7 cellular contexts compared by ENCODE assay signal in the genomic region with DNA sequence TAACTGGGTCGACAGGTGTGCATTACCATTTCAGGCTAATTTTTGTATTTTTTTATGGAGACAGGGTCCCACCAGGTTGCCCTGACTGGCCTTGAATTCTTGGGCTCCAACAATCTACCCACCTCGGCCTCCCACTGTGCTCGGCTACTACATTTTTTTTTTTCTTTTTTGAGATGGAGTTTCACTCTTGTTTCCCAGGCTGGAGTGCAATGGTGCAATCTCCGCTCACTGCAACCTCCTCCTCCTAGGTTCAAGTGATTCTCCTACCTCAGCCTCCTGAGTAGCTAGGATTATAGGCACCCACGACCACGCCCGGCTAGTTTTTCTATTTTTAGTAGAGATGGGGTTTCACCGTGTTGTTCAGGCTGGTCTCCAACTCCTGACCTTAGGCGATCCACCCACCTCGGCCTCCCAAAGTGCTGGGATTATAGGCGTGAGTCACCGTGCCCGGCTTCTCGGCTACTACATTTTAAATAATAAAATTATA. TPM values are rescaled to one million over a fixed set of nuclear protein-coding genes. Genes with fewer than 3 reads are reported as not detected.
DNase-seq lines count a peak whose midpoint lies in the region; ATAC-seq, FAIRE-seq and TF ChIP-seq lines count a peak whose summit lies in the region.
"Not testable (repeated sequence)": the region's sequence is repeated elsewhere in the genome, so short reads cannot be mapped to it uniquely, and the experiment has no call there.

No MANE protein-coding gene starts in this region.

- not testable (repeated sequence) for H3K27me3 ChIP-seq in Karpas-422 (ENCODE audit: low read length); K562 (ENCODE audit: control insufficient read depth in 2 of 2, insufficient read depth in 2 of 2, low read length in 2 of 2); esophagus (ENCODE audit: control insufficient read depth in 1 of 2, insufficient read depth in 2 of 2, low read length in 2 of 2); keratinocyte (ENCODE audit: control insufficient read depth, extremely low read depth, insufficient read depth, low read length)

- not testable (repeated sequence) for H3K4me3 ChIP-seq in Karpas-422 (ENCODE audit: low read length); K562
- H3K4me3 ChIP-seq in esophagus (ENCODE audit: low read depth in 1 of 2, low read length in 2 of 2) (peak overlapping the region in 1 of 2 donors; percentile 18), keratinocyte (ENCODE audit: control insufficient read depth in 2 of 3, extremely low read depth in 1 of 3, insufficient read depth in 2 of 3, low read depth in 1 of 3, low read length in 3 of 3) (peak overlapping the region; percentile 2 to 76 (median 70)), skin epidermis (peak overlapping the region in 1 of 7 experiments; percentile 4)

- ATAC-seq in K562, result not testable (repeated sequence)

- not testable (repeated sequence) for TF ChIP-seq CTCF in K562 (IDR thresholded peaks at IDR 0.05 in 2 of 3, conservative IDR thresholded peaks at IDR 0.05 in 1 of 3; ENCODE audit: insufficient read depth in 2 of 3, low read depth in 1 of 3, low read length in 3 of 3); keratinocyte (optimal IDR thresholded peaks at IDR 0.05 in 1 of 3, IDR thresholded peaks at IDR 0.05 in 1 of 3, conservative IDR thresholded peaks at IDR 0.05 in 1 of 3; ENCODE audit: extremely low read depth in 1 of 3, insufficient read depth in 2 of 3, low read length in 3 of 3)

- not testable (repeated sequence) for H2AFZ ChIP-seq in Karpas-422 (ENCODE audit: low read length)
- peak overlapping the region; percentile 45; the same call in 1 of the 2 replicates for H2AFZ ChIP-seq in K562 (ENCODE audit: low read depth, low read length)
- H2AFZ ChIP-seq in keratinocyte (ENCODE audit: control insufficient read depth, low read length), result peak overlapping the region; percentile 55

- not testable (repeated sequence) for H4K20me1 ChIP-seq in Karpas-422 (ENCODE audit: insufficient read depth, low read depth, low read length); K562 (replicated peaks; ENCODE audit: control insufficient read depth, insufficient read depth, low read length); keratinocyte (ENCODE audit: control insufficient read depth, extremely low read depth, insufficient read depth, low read length)

- not testable (repeated sequence) for TF ChIP-seq POLR2A in K562 (conservative IDR thresholded peaks at IDR 0.05)

- peak overlapping the region; percentile 93 for H3K27ac ChIP-seq in Karpas-422 (ENCODE audit: low read length)
- peak overlapping the region; percentile 82; the same call in 1 of the 3 replicates for H3K27ac ChIP-seq in K562 (ENCODE audit: extremely low read depth, low read depth, low read length)
- peak overlapping the region; percentile 87 to 88 for H3K27ac ChIP-seq in esophagus (ENCODE audit: low read depth in 2 of 2, low read length in 1 of 2)
- peak overlapping the region; percentile 94 for H3K27ac ChIP-seq in keratinocyte (ENCODE audit: control insufficient read depth, insufficient read depth, low read length)
- H3K27ac ChIP-seq in skin epidermis, result peak overlapping the region in 14 of 21 experiments; percentile 1 to 99 (median 49)

- TF ChIP-seq EP300 in K562 (IDR thresholded peaks at IDR 0.05; ENCODE audit: low read length), result not testable (repeated sequence)

- H3K9me1 ChIP-seq in K562 (ENCODE audit: control insufficient read depth, insufficient read depth, low read length); keratinocyte (ENCODE audit: control insufficient read depth, extremely low read depth, insufficient read depth, low read length): not testable (repeated sequence)

- dilution Hi-C loops in keratinocyte (cut with MboI; ENCODE audit: extremely low pct_ligation_motif_present, low sequenced_read_pairs), result not testable (repeated sequence)

- peak overlapping the region; percentile 99 for H3K9ac ChIP-seq in ES-I3 (ENCODE audit: low read depth, low read length)
- H3K9ac ChIP-seq in Karpas-422 (ENCODE audit: low read length), result not testable (repeated sequence)
- H3K9ac ChIP-seq in K562 (ENCODE audit: insufficient read depth in 1 of 2, low read depth in 2 of 2, low read length in 2 of 2), result peak overlapping the region in 1 of 2 experiments; percentile 8; a peak in 1 of 4 replicates
- H3K9ac ChIP-seq in keratinocyte (ENCODE audit: control insufficient read depth, extremely low read depth, insufficient read depth, low read length), result peak overlapping the region; percentile 73

- intact Hi-C loops in K562 (cut with micrococcal nuclease), result not testable (repeated sequence)

- H3K9me3 ChIP-seq in ES-I3 (ENCODE audit: control insufficient read depth, insufficient read depth, low read length); Karpas-422 (ENCODE audit: low read length); K562 (replicated peaks; ENCODE audit: control insufficient read depth, insufficient read depth, low read depth, low read length); esophagus (ENCODE audit: control insufficient read depth in 2 of 2, insufficient read depth in 1 of 2, low read depth in 1 of 2, low read length in 1 of 2); keratinocyte (ENCODE audit: control insufficient read depth, low read depth, low read length): not testable (repeated sequence)

- POLR2A ChIA-PET in K562 (lab: Yijun Ruan, JAX), result interaction anchor here (1.1 kb wide), 1 partner anchor 79 kb away, joined by 3 read pairs; no protein-coding TSS in a partner anchor

- peak overlapping the region; percentile 96 for H3K4me2 ChIP-seq in Karpas-422 (ENCODE audit: low read depth, low read length, poor library complexity, severe bottlenecking)
- peak overlapping the region; percentile 24; the same call in 1 of the 2 replicates for H3K4me2 ChIP-seq in K562 (ENCODE audit: insufficient read depth, low read length)
- peak overlapping the region; percentile 87 for H3K4me2 ChIP-seq in keratinocyte (ENCODE audit: control insufficient read depth, extremely low read depth, insufficient read depth, low read depth, low read length)

- not testable (repeated sequence) for DNase-seq in Karpas-422; keratinocyte (ENCODE audit: low read depth, low spot score)
- DNase-seq in RPMI7951 (ENCODE audit: low read depth) (peak; percentile 47), K562 (ENCODE audit: extremely low read depth in 1 of 4, low spot score in 3 of 4) (peak in 1 of 4 experiments; percentile 60)

- in situ Hi-C loops in K562 (cut with MboI), result not testable (repeated sequence)

- H3K79me2 ChIP-seq in Karpas-422 (ENCODE audit: low read length), result peaks cover 33% of the 10 kb centered on the region
- peaks cover 33% of the 10 kb centered on the region for H3K79me2 ChIP-seq in K562 (ENCODE audit: control insufficient read depth, insufficient read depth, low read length)
- peaks cover 25% of the 10 kb centered on the region for H3K79me2 ChIP-seq in keratinocyte (ENCODE audit: control insufficient read depth, insufficient read depth, low read length)

- not testable (repeated sequence) for H3K4me1 ChIP-seq in ES-I3 (ENCODE audit: insufficient read depth, low read length); esophagus (ENCODE audit: control insufficient read depth in 2 of 2, insufficient read depth in 2 of 2, low read length in 1 of 2)
- peaks cover 28% of the 10 kb centered on the region for H3K4me1 ChIP-seq in Karpas-422 (ENCODE audit: low read length)
- peaks cover 16 to 36% of the 10 kb centered on the region in 2 experiments; a peak in 3 of 5 replicates for H3K4me1 ChIP-seq in K562 (replicated peaks in 1 of 2; ENCODE audit: control insufficient read depth in 2 of 2, insufficient read depth in 2 of 2, low read length in 2 of 2)
- H3K4me1 ChIP-seq in keratinocyte (ENCODE audit: control insufficient read depth, extremely low read depth, insufficient read depth, low read length), result peaks cover 21% of the 10 kb centered on the region

- FAIRE-seq in K562 (lab: Jason Lieb, UNC); keratinocyte (lab: Jason Lieb, UNC): not testable (repeated sequence)

- not testable (repeated sequence) for BruUV-seq in K562 (replicated peaks; lab: Mats Ljungman, UMichigan)

- H3K9me2 ChIP-seq in Karpas-422 (replicated peaks; ENCODE audit: insufficient read depth, low read length), result not testable (repeated sequence)

- CTCF ChIA-PET in K562 (lab: Yijun Ruan, JAX; ENCODE audit: low intra/inter-chr PET ratio), result not testable (repeated sequence)

- 19% methylated on average over 14 of the region's 14 CpGs for WGBS in K562 (ENCODE audit: insufficient coverage, low coverage, missing lambda C conversion rate)
- WGBS in esophagus, 2 donors, result 45 to 65% methylated on average over 14 of the region's 14 CpGs

- TF ChIP-seq RAD21 in K562 (CRISPR knock-in tag; conservative IDR thresholded peaks at IDR 0.05 in 1 of 2, IDR thresholded peaks at IDR 0.05 in 1 of 2), result not testable (repeated sequence)

- H3K36me3 ChIP-seq in ES-I3 (ENCODE audit: insufficient read depth, low read length); Karpas-422 (ENCODE audit: insufficient read depth, low read length); K562 (ENCODE audit: control insufficient read depth, insufficient read depth, low read length); esophagus (ENCODE audit: control insufficient read depth in 2 of 2, insufficient read depth in 2 of 2, low read length in 1 of 2); keratinocyte (ENCODE audit: control insufficient read depth in 2 of 2, extremely low read depth in 1 of 2, insufficient read depth in 2 of 2, low read length in 2 of 2): not testable (repeated sequence)

RNA-seq across cellular contexts. Expression of a gene that starts 2.8 kb away (rescaled TPM):
- total RNA-seq in Karpas-422 (2014; rRNA removed; shearing (Covaris generic); ENCODE audit: low replicate concordance), result 8.4 and 13.9 TPM in 2 replicates
- 11.1 and 14.2 TPM in 2 replicates for total RNA-seq in RPMI7951 (2014; rRNA removed; shearing (Covaris generic))
- total RNA-seq in K562 (2011; cell fraction: chromatin; rRNA removed; ENCODE audit: low replicate concordance), result 26.1 and 33.2 TPM in 2 replicates
- total RNA-seq in K562 (2011; cell fraction: nucleolus; rRNA removed), result 19.9 and 24.3 TPM in 2 replicates
- total RNA-seq in K562 (2011; cell fraction: nucleoplasm; rRNA removed), result 23.0 and 28.4 TPM in 2 replicates
- total RNA-seq in K562 (2014; rRNA removed) (10.4 and 15.0 TPM in 2 replicates), K562 (2014; rRNA removed; fragmentation: Illumina TruSeq; extraction: Trizol) (10.8 and 12.3 TPM in 2 replicates), K562 (2015; rRNA removed; fragmentation: Illumina TruSeq; extraction: Trizol) (14.3 and 14.7 TPM in 2 replicates), K562 (2021) (17.1 and 18.6 TPM in 2 replicates)
- polyA plus RNA-seq in K562 (2011; rRNA removed) (8.2 and 14.7 TPM in 2 replicates), K562 (2014; fragmentation: Illumina TruSeq; extraction: Trizol) (10.8 and 10.9 TPM in 2 replicates), K562 (2014; fragmentation: Nextera tagmentation; extraction: Ambion mirVana) (1 to 10 TPM; 4.0 to 4.4 TPM), K562 (2014; rRNA removed) (8.2 and 8.8 TPM in 2 replicates), esophagus (1 to 10 TPM; 3.7 to 4.5 TPM), keratinocyte (7.4 to 8.6 TPM (median 7.5 TPM) in 3 replicates)
- 11.3 and 15.9 TPM in 2 replicates for polyA plus RNA-seq in K562 (2011; cell fraction: cytosol; rRNA removed)
- polyA plus RNA-seq in K562 (2011; cell fraction: nucleus; rRNA removed), result 16.7 and 19.8 TPM in 2 replicates
- 9.9 and 10.0 TPM in 2 replicates for polyA plus RNA-seq in K562 (2012)
- 19.2 and 27.6 TPM in 2 replicates for polyA minus RNA-seq in K562 (2011; rRNA and poly(A)+ RNA removed)
- 13.0 and 15.8 TPM in 2 replicates for polyA minus RNA-seq in K562 (2011; cell fraction: cytosol; rRNA and poly(A)+ RNA removed)
- polyA minus RNA-seq in K562 (2011; cell fraction: nucleus; rRNA and poly(A)+ RNA removed), result 17.2 and 25.7 TPM in 2 replicates
- polyA plus RNA-seq in keratinocyte (2011; ENCODE audit: low read depth), result 5.7 TPM
- 4.1 and 5.5 TPM in 2 replicates for polyA plus RNA-seq in keratinocyte (2011; cell fraction: cytosol; rRNA removed)
- polyA plus RNA-seq in keratinocyte (2011; cell fraction: nucleus; rRNA removed), result 12.6 and 13.3 TPM in 2 replicates
- polyA plus RNA-seq in keratinocyte (2012; ENCODE audit: low replicate concordance), result 7.7 and 8.8 TPM in 2 replicates
- 23.5 to 48.7 TPM (median 34.1 TPM) in 3 replicates for polyA minus RNA-seq in keratinocyte
- 12.5 TPM for polyA minus RNA-seq in keratinocyte (2011; cell fraction: cytosol; rRNA and poly(A)+ RNA removed)
- polyA minus RNA-seq in keratinocyte (2011; cell fraction: nucleus; rRNA and poly(A)+ RNA removed), result 19.3 and 25.4 TPM in 2 replicates

RNA-seq across cellular contexts. Expression of a gene that starts 18.4 kb away (rescaled TPM):
- 0.41 and 1.8 TPM in 2 replicates for total RNA-seq in Karpas-422 (2014; rRNA removed; shearing (Covaris generic); ENCODE audit: low replicate concordance)
- 0.48 and 1.3 TPM in 2 replicates for total RNA-seq in RPMI7951 (2014; rRNA removed; shearing (Covaris generic))
- total RNA-seq in K562 (2011; cell fraction: chromatin; rRNA removed; ENCODE audit: low replicate concordance), result 0.62 and 1.0 TPM in 2 replicates
- 0.50 and 0.66 TPM in 2 replicates for total RNA-seq in K562 (2011; cell fraction: nucleolus; rRNA removed)
- 0.66 TPM in 1 of 2 replicates, not detected in the other for total RNA-seq in K562 (2011; cell fraction: nucleoplasm; rRNA removed)
- 0.37 and 0.59 TPM in 2 replicates for total RNA-seq in K562 (2014; rRNA removed)
- total RNA-seq in K562 (2014; rRNA removed; fragmentation: Illumina TruSeq; extraction: Trizol), result 0.36 and 0.48 TPM in 2 replicates
- 0.80 and 0.87 TPM in 2 replicates for total RNA-seq in K562 (2015; rRNA removed; fragmentation: Illumina TruSeq; extraction: Trizol)
- 0.49 and 0.66 TPM in 2 replicates for total RNA-seq in K562 (2021)
- 0.54 and 0.79 TPM in 2 replicates for polyA plus RNA-seq in K562 (2011; rRNA removed)
- polyA plus RNA-seq in K562 (2011; cell fraction: cytosol; rRNA removed), result 0.57 and 0.91 TPM in 2 replicates
- 0.20 and 0.22 TPM in 2 replicates for polyA plus RNA-seq in K562 (2011; cell fraction: nucleus; rRNA removed)
- 0.57 and 0.79 TPM in 2 replicates for polyA plus RNA-seq in K562 (2012)
- polyA plus RNA-seq in K562 (2014; fragmentation: Illumina TruSeq; extraction: Trizol), result 0.36 and 0.83 TPM in 2 replicates
- polyA plus RNA-seq in K562 (2014; fragmentation: Nextera tagmentation; extraction: Ambion mirVana), result under 1 TPM; 0.03 to 0.31 TPM
- polyA plus RNA-seq in K562 (2014; rRNA removed), result 0.65 and 0.89 TPM in 2 replicates
- 0.49 and 1.3 TPM in 2 replicates for polyA minus RNA-seq in K562 (2011; rRNA and poly(A)+ RNA removed)
- 1.5 TPM in 1 of 2 replicates, not detected in the other for polyA minus RNA-seq in K562 (2011; cell fraction: cytosol; rRNA and poly(A)+ RNA removed)
- 0.56 and 0.94 TPM in 2 replicates for polyA minus RNA-seq in K562 (2011; cell fraction: nucleus; rRNA and poly(A)+ RNA removed)
- 1 to 10 TPM; 1.5 to 1.9 TPM for polyA plus RNA-seq in esophagus
- polyA plus RNA-seq in keratinocyte, result 1.5 to 2.3 TPM (median 1.8 TPM) in 3 replicates
- 4.7 TPM for polyA plus RNA-seq in keratinocyte (2011; ENCODE audit: low read depth)
- polyA plus RNA-seq in keratinocyte (2011; cell fraction: cytosol; rRNA removed), result 1.5 and 2.0 TPM in 2 replicates
- polyA plus RNA-seq in keratinocyte (2011; cell fraction: nucleus; rRNA removed), result 2.5 and 3.2 TPM in 2 replicates
- polyA plus RNA-seq in keratinocyte (2012; ENCODE audit: low replicate concordance), result 2.2 and 2.9 TPM in 2 replicates
- polyA minus RNA-seq in keratinocyte, result 2.1 to 4.3 TPM (median 2.2 TPM) in 3 replicates
- 2.1 TPM for polyA minus RNA-seq in keratinocyte (2011; cell fraction: cytosol; rRNA and poly(A)+ RNA removed)
- polyA minus RNA-seq in keratinocyte (2011; cell fraction: nucleus; rRNA and poly(A)+ RNA removed), result 2.1 and 4.0 TPM in 2 replicates

RNA-seq across cellular contexts. Expression of a gene that starts 50.9 kb away (rescaled TPM):
- 20.7 and 20.8 TPM in 2 replicates for total RNA-seq in Karpas-422 (2014; rRNA removed; shearing (Covaris generic); ENCODE audit: low replicate concordance)
- total RNA-seq in RPMI7951 (2014; rRNA removed; shearing (Covaris generic)), result 8.3 and 12.1 TPM in 2 replicates
- total RNA-seq in K562 (2011; cell fraction: chromatin; rRNA removed; ENCODE audit: low replicate concordance), result 64.6 and 106 TPM in 2 replicates
- 55.3 and 74.2 TPM in 2 replicates for total RNA-seq in K562 (2011; cell fraction: nucleolus; rRNA removed)
- total RNA-seq in K562 (2011; cell fraction: nucleoplasm; rRNA removed), result 39.4 and 48.6 TPM in 2 replicates
- total RNA-seq in K562 (2014; rRNA removed), result 32.7 and 38.1 TPM in 2 replicates
- 11.2 and 13.2 TPM in 2 replicates for total RNA-seq in K562 (2014; rRNA removed; fragmentation: Illumina TruSeq; extraction: Trizol)
- 19.0 and 20.0 TPM in 2 replicates for total RNA-seq in K562 (2015; rRNA removed; fragmentation: Illumina TruSeq; extraction: Trizol)
- total RNA-seq in K562 (2021), result 54.6 and 58.6 TPM in 2 replicates
- 13.2 and 23.4 TPM in 2 replicates for polyA plus RNA-seq in K562 (2011; rRNA removed)
- polyA plus RNA-seq in K562 (2011; cell fraction: cytosol; rRNA removed), result 19.3 and 29.6 TPM in 2 replicates
- 33.7 and 56.0 TPM in 2 replicates for polyA plus RNA-seq in K562 (2011; cell fraction: nucleus; rRNA removed)
- 27.1 and 39.5 TPM in 2 replicates for polyA plus RNA-seq in K562 (2012)
- 17.4 and 25.2 TPM in 2 replicates for polyA plus RNA-seq in K562 (2014; fragmentation: Illumina TruSeq; extraction: Trizol)
- 1 to 10 TPM in 1 of 2 experiments, under 1 TPM in 1; 0.76 to 1.3 TPM for polyA plus RNA-seq in K562 (2014; fragmentation: Nextera tagmentation; extraction: Ambion mirVana)
- 25.5 and 37.8 TPM in 2 replicates for polyA plus RNA-seq in K562 (2014; rRNA removed)
- 18.7 and 25.1 TPM in 2 replicates for polyA minus RNA-seq in K562 (2011; rRNA and poly(A)+ RNA removed)
- polyA minus RNA-seq in K562 (2011; cell fraction: cytosol; rRNA and poly(A)+ RNA removed), result 23.8 and 33.7 TPM in 2 replicates
- 27.5 and 33.3 TPM in 2 replicates for polyA minus RNA-seq in K562 (2011; cell fraction: nucleus; rRNA and poly(A)+ RNA removed)
- polyA plus RNA-seq in esophagus, result 10 to 100 TPM in 1 of 2 donors, 1 to 10 TPM in 1; 9.5 to 11.7 TPM
- polyA plus RNA-seq in keratinocyte, result 12.1 to 14.7 TPM (median 13.1 TPM) in 3 replicates
- polyA plus RNA-seq in keratinocyte (2011; ENCODE audit: low read depth), result 17.7 TPM
- 6.2 and 11.1 TPM in 2 replicates for polyA plus RNA-seq in keratinocyte (2011; cell fraction: cytosol; rRNA removed)
- polyA plus RNA-seq in keratinocyte (2011; cell fraction: nucleus; rRNA removed), result 17.1 and 20.9 TPM in 2 replicates
- 14.2 and 15.5 TPM in 2 replicates for polyA plus RNA-seq in keratinocyte (2012; ENCODE audit: low replicate concordance)
- polyA minus RNA-seq in keratinocyte, result 12.0 to 20.6 TPM (median 14.4 TPM) in 3 replicates
- polyA minus RNA-seq in keratinocyte (2011; cell fraction: cytosol; rRNA and poly(A)+ RNA removed), result 26.1 TPM
- polyA minus RNA-seq in keratinocyte (2011; cell fraction: nucleus; rRNA and poly(A)+ RNA removed), result 23.6 and 34.1 TPM in 2 replicates

RNA-seq across cellular contexts. Expression of a gene that starts 54.0 kb away (rescaled TPM):
- total RNA-seq in Karpas-422 (2014; rRNA removed; shearing (Covaris generic); ENCODE audit: low replicate concordance), result 4.4 and 8.7 TPM in 2 replicates
- total RNA-seq in RPMI7951 (2014; rRNA removed; shearing (Covaris generic)), result 2.2 and 2.8 TPM in 2 replicates
- 6.3 and 10.7 TPM in 2 replicates for total RNA-seq in K562 (2011; cell fraction: chromatin; rRNA removed; ENCODE audit: low replicate concordance)
- 6.3 and 9.2 TPM in 2 replicates for total RNA-seq in K562 (2011; cell fraction: nucleolus; rRNA removed)
- 4.2 and 5.9 TPM in 2 replicates for total RNA-seq in K562 (2011; cell fraction: nucleoplasm; rRNA removed)
- total RNA-seq in K562 (2014; rRNA removed), result 5.4 and 5.6 TPM in 2 replicates
- 1.8 and 2.2 TPM in 2 replicates for total RNA-seq in K562 (2014; rRNA removed; fragmentation: Illumina TruSeq; extraction: Trizol)
- total RNA-seq in K562 (2015; rRNA removed; fragmentation: Illumina TruSeq; extraction: Trizol), result 3.6 and 3.9 TPM in 2 replicates
- total RNA-seq in K562 (2021), result 4.0 and 4.6 TPM in 2 replicates
- polyA plus RNA-seq in K562 (2011; rRNA removed), result 2.6 and 3.0 TPM in 2 replicates
- 2.4 and 5.0 TPM in 2 replicates for polyA plus RNA-seq in K562 (2011; cell fraction: cytosol; rRNA removed)
- 2.1 and 4.0 TPM in 2 replicates for polyA plus RNA-seq in K562 (2011; cell fraction: nucleus; rRNA removed)
- 2.8 TPM in 2 replicates for polyA plus RNA-seq in K562 (2012)
- 2.3 and 2.9 TPM in 2 replicates for polyA plus RNA-seq in K562 (2014; fragmentation: Illumina TruSeq; extraction: Trizol)
- polyA plus RNA-seq in K562 (2014; fragmentation: Nextera tagmentation; extraction: Ambion mirVana), result under 1 TPM; 0.31 to 0.49 TPM
- 3.1 and 3.2 TPM in 2 replicates for polyA plus RNA-seq in K562 (2014; rRNA removed)
- polyA minus RNA-seq in K562 (2011; rRNA and poly(A)+ RNA removed), result 4.5 and 5.3 TPM in 2 replicates
- 4.0 and 4.7 TPM in 2 replicates for polyA minus RNA-seq in K562 (2011; cell fraction: cytosol; rRNA and poly(A)+ RNA removed)
- 4.2 and 5.1 TPM in 2 replicates for polyA minus RNA-seq in K562 (2011; cell fraction: nucleus; rRNA and poly(A)+ RNA removed)
- polyA plus RNA-seq in esophagus, result 1 to 10 TPM; 3.6 to 3.9 TPM
- 2.8 to 4.0 TPM (median 3.3 TPM) in 3 replicates for polyA plus RNA-seq in keratinocyte
- 1.9 TPM for polyA plus RNA-seq in keratinocyte (2011; ENCODE audit: low read depth)
- polyA plus RNA-seq in keratinocyte (2011; cell fraction: cytosol; rRNA removed), result 2.1 and 2.2 TPM in 2 replicates
- polyA plus RNA-seq in keratinocyte (2011; cell fraction: nucleus; rRNA removed), result 6.6 and 6.9 TPM in 2 replicates
- 3.7 and 4.2 TPM in 2 replicates for polyA plus RNA-seq in keratinocyte (2012; ENCODE audit: low replicate concordance)
- 2.3 to 9.4 TPM (median 7.8 TPM) in 3 replicates for polyA minus RNA-seq in keratinocyte
- polyA minus RNA-seq in keratinocyte (2011; cell fraction: cytosol; rRNA and poly(A)+ RNA removed), result 9.2 TPM
- 7.7 and 11.5 TPM in 2 replicates for polyA minus RNA-seq in keratinocyte (2011; cell fraction: nucleus; rRNA and poly(A)+ RNA removed)

Comparison
In these comparisons a context has a peak if more than half of its experiments do, and no peak if none do; other contexts are left out.
1. H3K4me2 ChIP-seq: peak in every context shown above with its lines; median percentile 96 in Karpas-422; 87 in keratinocyte; 24 in K562.